Comparison of ENCODE assay signal across 10 cellular contexts in the genomic region with DNA sequence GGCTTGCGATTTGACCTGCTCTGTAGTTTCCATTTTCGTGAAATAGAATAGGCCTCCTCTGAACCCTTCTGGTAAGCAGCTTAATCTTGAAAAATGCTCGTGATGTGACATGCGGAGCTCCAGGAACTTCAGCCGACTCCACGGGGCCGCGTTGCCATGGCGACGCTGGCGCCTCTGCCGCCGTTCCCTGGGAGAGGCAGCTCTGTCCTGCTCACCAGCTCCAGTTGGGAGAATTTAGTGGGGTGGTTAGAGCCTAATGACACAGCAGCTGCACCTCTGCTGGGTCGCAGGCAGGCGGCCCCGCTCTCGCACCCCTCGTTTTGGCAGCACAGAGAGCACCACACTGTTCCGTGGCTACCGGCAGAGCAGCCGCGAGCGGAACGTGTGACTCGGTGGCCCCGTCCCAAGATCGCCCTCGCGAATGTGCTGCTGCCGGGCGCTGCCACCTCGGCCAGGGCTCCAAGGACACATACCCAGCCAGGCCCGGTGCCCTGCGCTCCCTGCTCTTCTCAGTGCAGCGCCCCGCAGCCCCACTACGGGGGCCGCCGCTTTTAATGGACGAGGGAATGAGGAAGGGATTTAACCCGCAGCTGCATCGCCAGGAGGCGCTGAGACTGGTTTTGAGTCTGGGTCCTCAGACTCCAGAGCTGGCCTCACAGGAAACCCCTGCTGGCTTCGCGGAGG.
A peak's percentile ranks its signal among the peaks of the same experiment; 100 is the strongest.
DNase-seq lines count a peak whose midpoint lies in the region; ATAC-seq, FAIRE-seq and TF ChIP-seq lines count a peak whose summit lies in the region.
"Had no signal": no experiment of that assay in that cellular context is flagged by ENCODE, and none has a peak within 500 bp of the region (broad histone marks: within the 10 kb centered on the region; RNA-seq: fewer than 3 reads in every experiment).

No MANE protein-coding gene starts in this region.

- H4K8ac ChIP-seq in trophoblast cell (ENCODE audit: low read depth, low read length) = no peak overlapping the region

- H4K91ac ChIP-seq in trophoblast cell (ENCODE audit: low read depth, low read length) = no peak overlapping the region

- TF ChIP-seq POLR2A in GM18505 (IDR thresholded peaks at IDR 0.05; ENCODE audit: borderline replicate concordance, extremely low read depth, insufficient read depth, insufficient read length) = no peak

- H3K4me3 Mint-ChIP-seq in astrocyte (ENCODE audit: unreplicated experiment) (no peak overlapping the region), T-helper 17 cell (no peak overlapping the region)
- H3K4me3 Mint-ChIP-seq: CD4-positive, CD25-positive, alpha-beta regulatory T cell had no signal

- H3K27ac Mint-ChIP-seq in astrocyte (ENCODE audit: unreplicated experiment) (no peak overlapping the region), T-helper 17 cell (no peak overlapping the region)

- H3K27me3 Mint-ChIP-seq in astrocyte (ENCODE audit: low read depth, unreplicated experiment) = peaks cover 33% of the 10 kb centered on the region
- H3K27me3 Mint-ChIP-seq in T-helper 17 cell = no peaks in the 10 kb centered on the region
- H3K27me3 Mint-ChIP-seq: CD4-positive, CD25-positive, alpha-beta regulatory T cell had no signal

- H2AK5ac ChIP-seq in trophoblast cell (ENCODE audit: low read length) = no peak overlapping the region

- H3K9ac ChIP-seq in astrocyte (ENCODE audit: low read length) (peak overlapping the region; percentile 17), trophoblast cell (ENCODE audit: low read length) (no peak overlapping the region)

- H4K12ac ChIP-seq in trophoblast cell (ENCODE audit: low read depth, low read length) = no peak overlapping the region

- H3K9me3 ChIP-seq in BE2C (no peaks in the 10 kb centered on the region), astrocyte (ENCODE audit: insufficient read depth, low read depth, low read length) (no peaks in the 10 kb centered on the region), trophoblast cell (ENCODE audit: insufficient read depth, low read depth, low read length) (no peaks in the 10 kb centered on the region), T-helper 17 cell (ENCODE audit: control insufficient read depth, low read length, poor library complexity, severe bottlenecking) (no peaks in the 10 kb centered on the region)

- WGBS in trophoblast cell (ENCODE audit: extremely low coverage, insufficient coverage, insufficient read length) = no CpG with 5 or more reads among the region's 45 CpGs

- no peak overlapping the region for H3K4ac ChIP-seq in trophoblast cell (ENCODE audit: low read depth, low read length)

- no peak overlapping the region for H2BK12ac ChIP-seq in trophoblast cell (ENCODE audit: low read length)

- no peak overlapping the region for H3K14ac ChIP-seq in trophoblast cell (ENCODE audit: low read length)

- DNase-seq in BE2C (peak; percentile 61), astrocyte (ENCODE audit: low read depth) (peak; percentile 83), left ventricle myocardium superior (peak; percentile 72), trophoblast cell (no peak), KG1 (lab: John Stamatoyannopoulos, UW) (no peak), T-helper 17 cell (no peak)
- DNase-seq: CD4-positive, CD25-positive, alpha-beta regulatory T cell had no signal

- no peaks in the 10 kb centered on the region for H3K79me1 ChIP-seq in trophoblast cell (ENCODE audit: low read length)

- no peak overlapping the region for H2BK120ac ChIP-seq in trophoblast cell (ENCODE audit: insufficient read depth, low read length, poor library complexity)

- no peak overlapping the region for H3K18ac ChIP-seq in trophoblast cell (ENCODE audit: low read length)

- H3K4me1 ChIP-seq in BE2C = peaks cover 5% of the 10 kb centered on the region; the same call in 1 of the 2 replicates
- H3K4me1 ChIP-seq in astrocyte (ENCODE audit: insufficient read depth, low read length) = peaks cover 14% of the 10 kb centered on the region
- H3K4me1 ChIP-seq in trophoblast cell (ENCODE audit: control insufficient read depth in 1 of 2, insufficient read depth in 2 of 2, low read length in 2 of 2) = peaks cover 4 to 8% of the 10 kb centered on the region in 2 experiments

- intact Hi-C loops in left ventricle myocardium superior (cut with micrococcal nuclease) = no loop called here

- ATAC-seq in left ventricle myocardium superior = peak; percentile 41
- no peak for ATAC-seq in GM18505 (IDR thresholded peaks at IDR 0.05; ENCODE audit: unreplicated experiment)
- no peak for ATAC-seq in T-helper 17 cell
- no peak for ATAC-seq in GM18517 (IDR thresholded peaks at IDR 0.05; ENCODE audit: unreplicated experiment)

- H2BK5ac ChIP-seq in trophoblast cell (ENCODE audit: low read depth, low read length, poor library complexity) = no peak overlapping the region

- H3K4me2 ChIP-seq in astrocyte (ENCODE audit: low read length) = peak overlapping the region; percentile 82
- H3K4me2 ChIP-seq in trophoblast cell (ENCODE audit: low read length) = peak overlapping the region; percentile 65

- H4K20me1 ChIP-seq in astrocyte (ENCODE audit: insufficient read depth, low read length) = no peaks in the 10 kb centered on the region

- H3K27me3 ChIP-seq in BE2C = no peaks in the 10 kb centered on the region
- no peaks in the 10 kb centered on the region for H3K27me3 ChIP-seq in astrocyte (ENCODE audit: insufficient read depth, low read length)
- H3K27me3 ChIP-seq in trophoblast cell (ENCODE audit: insufficient read depth, low read length) = no peaks in the 10 kb centered on the region

- H3K4me3 ChIP-seq in BE2C (ENCODE audit: low read depth, low read length) (no peak overlapping the region), astrocyte (ENCODE audit: insufficient read depth, low read depth, low read length) (peak overlapping the region; percentile 38), trophoblast cell (ENCODE audit: low read depth, low read length) (no peak overlapping the region)

- H3K79me2 ChIP-seq in astrocyte (ENCODE audit: insufficient read depth, low read length) (no peaks in the 10 kb centered on the region), trophoblast cell (ENCODE audit: control insufficient read depth, insufficient read depth, low read length, poor library complexity) (no peaks in the 10 kb centered on the region)

- H3K27ac ChIP-seq in astrocyte (ENCODE audit: low read depth, low read length) = no peak overlapping the region
- no peak overlapping the region for H3K27ac ChIP-seq in trophoblast cell (ENCODE audit: low read depth, low read length)

- no peak for FAIRE-seq in astrocyte (lab: Jason Lieb, UNC)
- FAIRE-seq: H54 had no signal

- H3K4me1 Mint-ChIP-seq in astrocyte (ENCODE audit: low read depth, unreplicated experiment) = no peaks in the 10 kb centered on the region
- H3K4me1 Mint-ChIP-seq in T-helper 17 cell = peaks cover 25% of the 10 kb centered on the region

- no peaks in the 10 kb centered on the region for H3K9me3 Mint-ChIP-seq in astrocyte (ENCODE audit: unreplicated experiment)
- H3K9me3 Mint-ChIP-seq: CD4-positive, CD25-positive, alpha-beta regulatory T cell had no signal

- H3K23ac ChIP-seq in trophoblast cell (ENCODE audit: low read length) = no peak overlapping the region

- peak overlapping the region; percentile 68 for H2AFZ ChIP-seq in astrocyte (ENCODE audit: low read depth, low read length)
- H2AFZ ChIP-seq in trophoblast cell (ENCODE audit: insufficient read depth, low read length, poor library complexity) = no peak overlapping the region

- H3K36me3 Mint-ChIP-seq in astrocyte (ENCODE audit: low read depth, unreplicated experiment) (peaks cover 10% of the 10 kb centered on the region), T-helper 17 cell (ENCODE audit: low read depth) (peaks cover 3% of the 10 kb centered on the region)

- H3K36me3 ChIP-seq in BE2C = no peaks in the 10 kb centered on the region
- H3K36me3 ChIP-seq in astrocyte (ENCODE audit: insufficient read depth, low read length) = peaks cover 2% of the 10 kb centered on the region
- H3K36me3 ChIP-seq in trophoblast cell (ENCODE audit: control insufficient read depth in 1 of 2, insufficient read depth in 2 of 2, low read length in 2 of 2) = peaks cover 13 to 16% of the 10 kb centered on the region in 2 experiments

- TF ChIP-seq CTCF in BE2C (IDR thresholded peaks at IDR 0.05; ENCODE audit: low read depth, low read length) = no peak
- TF ChIP-seq CTCF in astrocyte (IDR thresholded peaks at IDR 0.05; ENCODE audit: insufficient read depth, low read depth, low read length) = no peak

Comparison
In these comparisons a context has a peak if more than half of its experiments do, and no peak if none do; other contexts are left out.
1. DNase-seq: peak in BE2C (single experiment), astrocyte (single experiment) and left ventricle myocardium superior (single experiment); none in trophoblast cell (0 of 2), KG1 (single experiment) and T-helper 17 cell (0 of 3).